Comparison of ENCODE assay signal across 9 cellular contexts in genomic region chr3:123447416-123447748, GRCh38. TPM values are rescaled to one million over a fixed set of nuclear protein-coding genes. Genes with fewer than 3 reads are reported as not detected.
DNase-seq lines count a peak whose midpoint lies in the region; ATAC-seq and TF ChIP-seq lines count a peak whose summit lies in the region.
"Had no signal": no experiment of that assay in that cellular context is flagged by ENCODE, and none has a peak within 500 bp of the region (broad histone marks: within the 10 kb centered on the region; RNA-seq: fewer than 3 reads in every experiment).

No MANE protein-coding gene starts in this region.

- no peaks in the 10 kb centered on the region for H3K9me3 Mint-ChIP-seq in CD8-positive, alpha-beta memory T cell
- no peaks in the 10 kb centered on the region for H3K9me3 Mint-ChIP-seq in memory B cell
- no peaks in the 10 kb centered on the region for H3K9me3 Mint-ChIP-seq in activated CD4-positive, alpha-beta memory T cell treated with anti-CD3 and anti-CD28 coated beads, Interleukin-2, amount 10 ng/mL, durations not matched to agents 7 days and 5 days

- H3K27me3 ChIP-seq in CD8-positive, alpha-beta memory T cell (ENCODE audit: insufficient read depth, low read length, poor library complexity, severe bottlenecking), result peaks cover 11% of the 10 kb centered on the region
- H3K27me3 ChIP-seq in body of pancreas (peaks cover 0 to 21% of the 10 kb centered on the region in 2 donors), spleen (replicated peaks in 1 of 7) (peaks cover 0 to 97% (median 43%) of the 10 kb centered on the region in 7 donors), HAP-1 (ENCODE audit: low read depth) (peaks cover 25% of the 10 kb centered on the region)

- TF ChIP-seq CTCF in body of pancreas (IDR thresholded peaks at IDR 0.05), result no peak
- TF ChIP-seq CTCF in spleen (IDR thresholded peaks at IDR 0.05 in 8 of 11, conservative IDR thresholded peaks at IDR 0.05 in 3 of 11), result no peak

- H3K36me3 ChIP-seq in CD8-positive, alpha-beta memory T cell (ENCODE audit: insufficient read depth, low read length), result no peaks in the 10 kb centered on the region
- H3K36me3 ChIP-seq in body of pancreas (replicated peaks in 1 of 2; ENCODE audit: insufficient read depth in 1 of 2, low read depth in 2 of 2), result no peaks in the 10 kb centered on the region
- H3K36me3 ChIP-seq in spleen, result no peaks in the 10 kb centered on the region
- no peaks in the 10 kb centered on the region for H3K36me3 ChIP-seq in HAP-1 (replicated peaks)
- H3K36me3 ChIP-seq: BLaER1 had no signal

- DNase-seq in CD8-positive, alpha-beta memory T cell, result no peak
- peak in 2 of 4 donors; percentile 8 to 35 for DNase-seq in body of pancreas
- no peak for DNase-seq in memory B cell (ENCODE audit: low spot score in 2 of 2)
- peak; percentile 71 for DNase-seq in spleen
- DNase-seq in SW480 (ENCODE audit: low spot score), result no peak
- no peak for DNase-seq in HAP-1 (ENCODE audit: low spot score in 2 of 2)
- no peak for DNase-seq in activated CD4-positive, alpha-beta memory T cell treated with anti-CD3 and anti-CD28 coated beads, Interleukin-2, amount 10 ng/mL, durations not matched to agents 7 days and 5 days

- WGBS in body of pancreas, 2 donors, result 82 to 92% methylated on average over 26 to 27 of the region's 27 CpGs
- WGBS in spleen, 5 donors, result 77 to 94% (median 91%) methylated on average over 7 to 27 of the region's 27 CpGs

- H3K4me1 ChIP-seq in CD8-positive, alpha-beta memory T cell (ENCODE audit: insufficient read depth, low read length), result no peaks in the 10 kb centered on the region
- H3K4me1 ChIP-seq in body of pancreas, result peaks cover 22% of the 10 kb centered on the region
- peaks cover 0 to 28% (median 22%) of the 10 kb centered on the region in 6 donors for H3K4me1 ChIP-seq in spleen
- no peaks in the 10 kb centered on the region; the same call in 1 of the 2 replicates for H3K4me1 ChIP-seq in HAP-1

- POLR2A ChIA-PET in CD8-positive, alpha-beta memory T cell (lab: Charles Lee), result no interaction called here
- POLR2A ChIA-PET in activated CD4-positive, alpha-beta memory T cell treated with anti-CD3 and anti-CD28 coated beads, Interleukin-2, amount 10 ng/mL, durations not matched to agents 7 days and 5 days (lab: Charles Lee), result no interaction called here

- peak overlapping the region in 6 of 7 donors; percentile 29 to 86 (median 73) for H3K4me3 Mint-ChIP-seq in CD8-positive, alpha-beta memory T cell
- H3K4me3 Mint-ChIP-seq in memory B cell, result peak overlapping the region; percentile 75
- no peak overlapping the region for H3K4me3 Mint-ChIP-seq in activated CD4-positive, alpha-beta memory T cell treated with anti-CD3 and anti-CD28 coated beads, Interleukin-2, amount 10 ng/mL, durations not matched to agents 7 days and 5 days

- H3K4me1 Mint-ChIP-seq in CD8-positive, alpha-beta memory T cell, result peaks cover 3 to 8% (median 4%) of the 10 kb centered on the region in 3 donors
- no peaks in the 10 kb centered on the region for H3K4me1 Mint-ChIP-seq in memory B cell
- H3K4me1 Mint-ChIP-seq in activated CD4-positive, alpha-beta memory T cell treated with anti-CD3 and anti-CD28 coated beads, Interleukin-2, amount 10 ng/mL, durations not matched to agents 7 days and 5 days, result peaks cover 9% of the 10 kb centered on the region

- no peak overlapping the region for H3K27ac ChIP-seq in CD8-positive, alpha-beta memory T cell (ENCODE audit: low read depth, low read length)
- H3K27ac ChIP-seq in body of pancreas (peak overlapping the region; percentile 49 to 70 (median 53)), spleen (peak overlapping the region in 6 of 8 donors; percentile 13 to 81 (median 68))
- H3K27ac ChIP-seq: BLaER1 had no signal

- intact Hi-C loops in body of pancreas (cut with DNase I) (no loop called here), spleen (cut with DNase I; ENCODE audit: low total_unique reads) (no loop called here)

- in situ Hi-C loops in HAP-1 (cut with MboI; ENCODE audit: low sequenced_read_pairs), result no loop called here

- H3K9me3 ChIP-seq in CD8-positive, alpha-beta memory T cell (ENCODE audit: low read length), result no peaks in the 10 kb centered on the region
- H3K9me3 ChIP-seq in body of pancreas (no peaks in the 10 kb centered on the region), spleen (no peaks in the 10 kb centered on the region), HAP-1 (no peaks in the 10 kb centered on the region)

- ATAC-seq in body of pancreas, result no peak
- ATAC-seq in memory B cell (ENCODE audit: low read depth), result no peak
- ATAC-seq in HG02885 (IDR thresholded peaks at IDR 0.05; ENCODE audit: poor library complexity, unreplicated experiment), result no peak

- no peak overlapping the region for H3K27ac Mint-ChIP-seq in CD8-positive, alpha-beta memory T cell
- H3K27ac Mint-ChIP-seq in memory B cell, result no peak overlapping the region
- H3K27ac Mint-ChIP-seq in activated CD4-positive, alpha-beta memory T cell treated with anti-CD3 and anti-CD28 coated beads, Interleukin-2, amount 10 ng/mL, durations not matched to agents 7 days and 5 days, result no peak overlapping the region

- TF ChIP-seq POLR2A in body of pancreas (IDR thresholded peaks at IDR 0.05) (no peak), spleen (IDR thresholded peaks at IDR 0.05) (no peak)

- H3K27me3 Mint-ChIP-seq in CD8-positive, alpha-beta memory T cell, result peaks cover 30 to 57% of the 10 kb centered on the region in 2 donors
- H3K27me3 Mint-ChIP-seq in memory B cell, result peaks cover 32% of the 10 kb centered on the region
- peaks cover 58% of the 10 kb centered on the region for H3K27me3 Mint-ChIP-seq in activated CD4-positive, alpha-beta memory T cell treated with anti-CD3 and anti-CD28 coated beads, Interleukin-2, amount 10 ng/mL, durations not matched to agents 7 days and 5 days

- no peak overlapping the region for H3K4me3 ChIP-seq in CD8-positive, alpha-beta memory T cell (ENCODE audit: low read length)
- H3K4me3 ChIP-seq in body of pancreas, result no peak overlapping the region
- peak overlapping the region; percentile 16 to 73 (median 42) for H3K4me3 ChIP-seq in spleen
- no peak overlapping the region for H3K4me3 ChIP-seq in HAP-1

- CTCF ChIA-PET in CD8-positive, alpha-beta memory T cell (lab: Charles Lee), result interaction anchor here (0.6 to 2.5 kb wide), 4 partner anchors 12 to 111 kb away, joined by 3 to 8 read pairs (median 5); no protein-coding TSS in a partner anchor
- CTCF ChIA-PET in activated CD4-positive, alpha-beta memory T cell treated with anti-CD3 and anti-CD28 coated beads, Interleukin-2, amount 10 ng/mL, durations not matched to agents 7 days and 5 days (lab: Charles Lee), result interaction anchor here (1.5 to 4.6 kb wide), 2 partner anchors 12 to 113 kb away, joined by 3 to 27 read pairs; no protein-coding TSS in a partner anchor

- H3K36me3 Mint-ChIP-seq in CD8-positive, alpha-beta memory T cell, result no peaks in the 10 kb centered on the region
- no peaks in the 10 kb centered on the region for H3K36me3 Mint-ChIP-seq in memory B cell
- H3K36me3 Mint-ChIP-seq in activated CD4-positive, alpha-beta memory T cell treated with anti-CD3 and anti-CD28 coated beads, Interleukin-2, amount 10 ng/mL, durations not matched to agents 7 days and 5 days (ENCODE audit: low read depth), result no peaks in the 10 kb centered on the region

RNA-seq across cellular contexts. Expression of gene ADCY5, which starts 1.5 kb away (rescaled TPM):
- under 1 TPM in 1 of 2 experiments, not detected in 1; 0.16 TPM for total RNA-seq in CD8-positive, alpha-beta memory T cell
- polyA plus RNA-seq in CD8-positive, alpha-beta memory T cell, result 0.02 TPM
- total RNA-seq in body of pancreas (10 to 100 TPM; 10.6 to 18.8 TPM), spleen (10 to 100 TPM in 6 of 7 donors, 1 to 10 TPM in 1; 9.5 to 20.6 (median 13.8) TPM)
- polyA plus RNA-seq in spleen, result 1 to 10 TPM; 1.7 to 3.7 (median 2.0) TPM
- not detected for total RNA-seq in activated CD4-positive, alpha-beta memory T cell treated with anti-CD3 and anti-CD28 coated beads, Interleukin-2, amount 10 ng/mL, durations not matched to agents 7 days and 5 days

Comparison
In these comparisons a context has a peak if more than half of its experiments do, and no peak if none do; other contexts are left out.
1. H3K4me3 ChIP-seq: peak in spleen (8 of 8); none in CD8-positive, alpha-beta memory T cell (single experiment), body of pancreas (0 of 2) and HAP-1 (single experiment).
2. RNA of gene ADCY5, which starts 1.5 kb away (total RNA-seq): 10.6 to 18.8 TPM in body of pancreas and 9.5 to 20.6 TPM in spleen; 0.16 TPM in CD8-positive, alpha-beta memory T cell and not detected in activated CD4-positive, alpha-beta memory T cell treated with anti-CD3 and anti-CD28 coated beads, Interleukin-2, amount 10 ng/mL, durations not matched to agents 7 days and 5 days; every median in the first group is over 4 times any median in the second.